In the genomic region with DNA sequence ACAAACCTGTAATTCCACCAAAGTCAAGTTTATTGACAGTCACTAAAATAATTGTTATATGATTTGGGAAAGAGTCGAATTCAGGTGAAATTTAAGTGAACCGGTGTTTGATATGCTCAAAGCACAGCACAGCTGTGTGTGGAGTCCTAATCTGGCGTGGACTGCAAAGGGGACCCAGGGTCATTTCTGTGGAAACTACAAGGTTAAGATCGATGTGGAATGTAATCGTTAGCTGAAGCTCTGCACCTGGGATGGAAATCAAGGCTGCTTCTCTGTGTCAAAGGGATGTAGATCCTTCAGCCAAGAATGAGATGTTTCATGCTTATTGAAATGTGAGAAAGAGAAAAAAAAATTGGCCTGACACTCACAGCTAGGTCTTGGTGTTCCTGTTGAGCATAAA, we compare ENCODE assay signal across 15 cellular contexts. TPM values are rescaled to one million over a fixed set of nuclear protein-coding genes. Genes with fewer than 3 reads are reported as not detected.
DNase-seq lines count a peak whose midpoint lies in the region; FAIRE-seq and TF ChIP-seq lines count a peak whose summit lies in the region.
"Had no signal": no experiment of that assay in that cellular context is flagged by ENCODE, and none has a peak within 500 bp of the region (broad histone marks: within the 10 kb centered on the region; RNA-seq: fewer than 3 reads in every experiment).

No MANE protein-coding gene starts in this region.

- CTCF ChIA-PET in activated CD4-positive, alpha-beta T cell treated with anti-CD3 and anti-CD28 coated beads, Interleukin-2, amount 10 ng/mL, durations not matched to agents 7 days and 5 days (lab: Charles Lee), result interaction anchor here (1.0 to 1.4 kb wide), 4 partner anchors 22 to 274 kb away, joined by 3 to 4 read pairs (median 3); no protein-coding TSS in a partner anchor

- peaks cover 31% of the 10 kb centered on the region for H3K79me2 ChIP-seq in astrocyte (ENCODE audit: insufficient read depth, low read length)
- peaks cover 26% of the 10 kb centered on the region for H3K79me2 ChIP-seq in neural progenitor cell (ENCODE audit: low read depth)
- H3K79me2 ChIP-seq in GM23248 (ENCODE audit: insufficient read depth), result peaks cover 29% of the 10 kb centered on the region

- TF ChIP-seq CTCF in astrocyte (IDR thresholded peaks at IDR 0.05; ENCODE audit: insufficient read depth, low read depth, low read length), result no peak
- no peak for TF ChIP-seq CTCF in neural progenitor cell (IDR thresholded peaks at IDR 0.05)

- H3K4me1 ChIP-seq in astrocyte (ENCODE audit: insufficient read depth, low read length), result peaks cover 7% of the 10 kb centered on the region
- H3K4me1 ChIP-seq in neural progenitor cell, result peaks cover 5% of the 10 kb centered on the region
- H3K4me1 ChIP-seq in GM23248 (ENCODE audit: insufficient read depth), result no peaks in the 10 kb centered on the region; the same call in 1 of the 2 replicates
- H3K4me1 ChIP-seq: colonic mucosa had no signal

- no peaks in the 10 kb centered on the region for H3K27me3 ChIP-seq in astrocyte (ENCODE audit: insufficient read depth, low read length)
- H3K27me3 ChIP-seq in neural progenitor cell, result no peaks in the 10 kb centered on the region
- no peaks in the 10 kb centered on the region for H3K27me3 ChIP-seq in GM23248 (replicated peaks; ENCODE audit: insufficient read depth)
- H3K27me3 ChIP-seq: colonic mucosa, gastrocnemius medialis had no signal

- in situ Hi-C loops in GM23248 (cut with MboI), result no loop called here

- H3K4me3 ChIP-seq in astrocyte (ENCODE audit: insufficient read depth, low read depth, low read length) (no peak overlapping the region), neural progenitor cell (no peak overlapping the region), GM23248 (no peak overlapping the region)
- H3K4me3 ChIP-seq: colonic mucosa, gastrocnemius medialis, left ventricle myocardium inferior had no signal

- no peaks in the 10 kb centered on the region for H3K9me3 Mint-ChIP-seq in activated CD4-positive, alpha-beta T cell treated with anti-CD3 and anti-CD28 coated beads, Interleukin-2, amount 10 ng/mL, durations not matched to agents 7 days and 5 days
- H3K9me3 Mint-ChIP-seq in IgD-negative memory B cell, result no peaks in the 10 kb centered on the region
- H3K9me3 Mint-ChIP-seq in astrocyte (ENCODE audit: unreplicated experiment), result no peaks in the 10 kb centered on the region
- H3K9me3 Mint-ChIP-seq in neural progenitor cell, result no peaks in the 10 kb centered on the region

- H2AFZ ChIP-seq in astrocyte (ENCODE audit: low read depth, low read length) (no peak overlapping the region), neural progenitor cell (replicated peaks) (no peak overlapping the region), GM23248 (no peak overlapping the region)

- H4K20me1 ChIP-seq in astrocyte (ENCODE audit: insufficient read depth, low read length), result no peaks in the 10 kb centered on the region
- H4K20me1 ChIP-seq in neural progenitor cell (ENCODE audit: low read depth), result no peaks in the 10 kb centered on the region
- no peaks in the 10 kb centered on the region for H4K20me1 ChIP-seq in GM23248 (ENCODE audit: insufficient read depth)

- no peaks in the 10 kb centered on the region for H3K9me2 ChIP-seq in GM23248 (ENCODE audit: insufficient read depth)

- H3K4me2 ChIP-seq in astrocyte (ENCODE audit: low read length) (no peak overlapping the region), neural progenitor cell (no peak overlapping the region), GM23248 (ENCODE audit: unreplicated experiment) (no peak overlapping the region)

- peak overlapping the region; percentile 66 for H3K4me3 Mint-ChIP-seq in activated CD4-positive, alpha-beta T cell treated with anti-CD3 and anti-CD28 coated beads, Interleukin-2, amount 10 ng/mL, durations not matched to agents 7 days and 5 days
- peak overlapping the region; percentile 56 to 99 (median 79) for H3K4me3 Mint-ChIP-seq in IgD-negative memory B cell
- H3K4me3 Mint-ChIP-seq in astrocyte (ENCODE audit: unreplicated experiment), result peak overlapping the region; percentile 75
- peak overlapping the region; percentile 75 for H3K4me3 Mint-ChIP-seq in neural progenitor cell

- FAIRE-seq in astrocyte (lab: Jason Lieb, UNC), result no peak

- H3K27ac Mint-ChIP-seq in activated CD4-positive, alpha-beta T cell treated with anti-CD3 and anti-CD28 coated beads, Interleukin-2, amount 10 ng/mL, durations not matched to agents 7 days and 5 days, result peak overlapping the region; percentile 52
- H3K27ac Mint-ChIP-seq in IgD-negative memory B cell, result peak overlapping the region in 1 of 3 donors; percentile 81
- no peak overlapping the region for H3K27ac Mint-ChIP-seq in astrocyte (ENCODE audit: unreplicated experiment)
- peak overlapping the region; percentile 70 for H3K27ac Mint-ChIP-seq in neural progenitor cell

- no peak overlapping the region for H3K27ac ChIP-seq in astrocyte (ENCODE audit: low read depth, low read length)
- H3K27ac ChIP-seq in neural progenitor cell, result no peak overlapping the region
- H3K27ac ChIP-seq in GM23248, result no peak overlapping the region
- H3K27ac ChIP-seq: colonic mucosa, epithelial cell of prostate, gastrocnemius medialis, left ventricle myocardium inferior had no signal

- H3K9me3 ChIP-seq in astrocyte (ENCODE audit: insufficient read depth, low read depth, low read length) (no peaks in the 10 kb centered on the region), neural progenitor cell (ENCODE audit: low read depth) (no peaks in the 10 kb centered on the region), GM23248 (ENCODE audit: low read depth) (no peaks in the 10 kb centered on the region)
- H3K9me3 ChIP-seq: colonic mucosa, gastrocnemius medialis, left ventricle myocardium inferior had no signal

- WGBS in GM23248 (ENCODE audit: low coverage in 1 of 2, low lambda C conversion rate in 2 of 2, missing lambda C conversion rate in 2 of 2), 2 experiments, result 79 to 83% methylated on average over 5 of the region's 5 CpGs

- POLR2A ChIA-PET in activated CD4-positive, alpha-beta T cell treated with anti-CD3 and anti-CD28 coated beads, Interleukin-2, amount 10 ng/mL, durations not matched to agents 7 days and 5 days (lab: Charles Lee), result no interaction called here

- H3K27me3 Mint-ChIP-seq in activated CD4-positive, alpha-beta T cell treated with anti-CD3 and anti-CD28 coated beads, Interleukin-2, amount 10 ng/mL, durations not matched to agents 7 days and 5 days, result no peaks in the 10 kb centered on the region
- H3K27me3 Mint-ChIP-seq in IgD-negative memory B cell (no peaks in the 10 kb centered on the region), astrocyte (ENCODE audit: low read depth, unreplicated experiment) (peaks cover 2% of the 10 kb centered on the region), neural progenitor cell (ENCODE audit: insufficient read depth, low read depth) (peaks cover 4% of the 10 kb centered on the region)

- no peak for DNase-seq in activated CD4-positive, alpha-beta T cell treated with anti-CD3 and anti-CD28 coated beads, Interleukin-2, amount 10 ng/mL, durations not matched to agents 7 days and 5 days
- no peak for DNase-seq in activated CD4-positive, alpha-beta T cell treated with anti-CD3 and anti-CD28 coated beads for 4 hours
- DNase-seq in astrocyte (ENCODE audit: low read depth) (no peak), neural progenitor cell (ENCODE audit: low spot score) (no peak), GM23248 (no peak), DMS79 (lab: John Stamatoyannopoulos, UW) (no peak)
- DNase-seq in NK-92 treated with Interleukin-12 subunit alpha and Interleukin-12 subunit beta, amount 100 ng/mL, for 24 hours (lab: John Stamatoyannopoulos, UW), result no peak
- DNase-seq: ACHN, aorta, colonic mucosa, gastrocnemius medialis, left ventricle myocardium inferior, NCI-H1092 treated with DMSO at 0.1 percent for 48 hours had no signal

- peaks cover 7% of the 10 kb centered on the region for H3K36me3 Mint-ChIP-seq in activated CD4-positive, alpha-beta T cell treated with anti-CD3 and anti-CD28 coated beads, Interleukin-2, amount 10 ng/mL, durations not matched to agents 7 days and 5 days (ENCODE audit: low read depth)
- H3K36me3 Mint-ChIP-seq in IgD-negative memory B cell (peaks cover 5% of the 10 kb centered on the region), astrocyte (ENCODE audit: low read depth, unreplicated experiment) (peaks cover 4% of the 10 kb centered on the region), neural progenitor cell (no peaks in the 10 kb centered on the region)

- peaks cover 9% of the 10 kb centered on the region for H3K36me3 ChIP-seq in astrocyte (ENCODE audit: insufficient read depth, low read length)
- peaks cover 9% of the 10 kb centered on the region for H3K36me3 ChIP-seq in neural progenitor cell
- H3K36me3 ChIP-seq in GM23248 (ENCODE audit: low read depth), result no peaks in the 10 kb centered on the region; the same call in 1 of the 2 replicates
- H3K36me3 ChIP-seq: colonic mucosa had no signal

- H3K4me1 Mint-ChIP-seq in activated CD4-positive, alpha-beta T cell treated with anti-CD3 and anti-CD28 coated beads, Interleukin-2, amount 10 ng/mL, durations not matched to agents 7 days and 5 days, result peaks cover 21% of the 10 kb centered on the region
- peaks cover 4 to 19% (median 9%) of the 10 kb centered on the region in 3 donors for H3K4me1 Mint-ChIP-seq in IgD-negative memory B cell
- peaks cover 8% of the 10 kb centered on the region for H3K4me1 Mint-ChIP-seq in astrocyte (ENCODE audit: low read depth, unreplicated experiment)
- peaks cover 26% of the 10 kb centered on the region for H3K4me1 Mint-ChIP-seq in neural progenitor cell

- H3K9ac ChIP-seq in astrocyte (ENCODE audit: low read length) (no peak overlapping the region), neural progenitor cell (no peak overlapping the region), GM23248 (no peak overlapping the region)

- H3F3A ChIP-seq in neural progenitor cell (ENCODE audit: low read depth) (peaks cover 28% of the 10 kb centered on the region), GM23248 (ENCODE audit: insufficient read depth) (no peaks in the 10 kb centered on the region)

RNA-seq across cellular contexts. Expression of gene ELP6, which starts 1.6 kb away (rescaled TPM):
- 10 to 100 TPM; 42.2 to 50.1 TPM for total RNA-seq in activated CD4-positive, alpha-beta T cell treated with anti-CD3 and anti-CD28 coated beads, Interleukin-2, amount 10 ng/mL, durations not matched to agents 7 days and 5 days
- polyA plus RNA-seq in IgD-negative memory B cell (39.2 TPM), GM23248 (2016; fragmentation: Nextera tagmentation; extraction: Ambion mirVana) (34.9 and 36.0 TPM in 2 replicates)
- total RNA-seq in astrocyte (27.6 and 31.5 TPM in 2 replicates), neural progenitor cell (ENCODE audit: low replicate concordance) (32.9 and 55.1 TPM in 2 replicates)
- total RNA-seq in GM23248 (2014; rRNA removed; shearing (Covaris generic)), result 25.7 and 28.6 TPM in 2 replicates

RNA-seq across cellular contexts. Expression of gene SCAP, which starts 39.4 kb away (rescaled TPM):
- 10 to 100 TPM; 68.1 to 71.4 TPM for total RNA-seq in activated CD4-positive, alpha-beta T cell treated with anti-CD3 and anti-CD28 coated beads, Interleukin-2, amount 10 ng/mL, durations not matched to agents 7 days and 5 days
- 38.7 TPM for polyA plus RNA-seq in IgD-negative memory B cell
- total RNA-seq in astrocyte, result 47.9 TPM in 2 replicates
- 33.0 and 96.9 TPM in 2 replicates for total RNA-seq in neural progenitor cell (ENCODE audit: low replicate concordance)
- 70.1 and 91.3 TPM in 2 replicates for total RNA-seq in GM23248 (2014; rRNA removed; shearing (Covaris generic))
- polyA plus RNA-seq in GM23248 (2016; fragmentation: Nextera tagmentation; extraction: Ambion mirVana), result 34.6 and 34.7 TPM in 2 replicates
